In the genomic region with DNA sequence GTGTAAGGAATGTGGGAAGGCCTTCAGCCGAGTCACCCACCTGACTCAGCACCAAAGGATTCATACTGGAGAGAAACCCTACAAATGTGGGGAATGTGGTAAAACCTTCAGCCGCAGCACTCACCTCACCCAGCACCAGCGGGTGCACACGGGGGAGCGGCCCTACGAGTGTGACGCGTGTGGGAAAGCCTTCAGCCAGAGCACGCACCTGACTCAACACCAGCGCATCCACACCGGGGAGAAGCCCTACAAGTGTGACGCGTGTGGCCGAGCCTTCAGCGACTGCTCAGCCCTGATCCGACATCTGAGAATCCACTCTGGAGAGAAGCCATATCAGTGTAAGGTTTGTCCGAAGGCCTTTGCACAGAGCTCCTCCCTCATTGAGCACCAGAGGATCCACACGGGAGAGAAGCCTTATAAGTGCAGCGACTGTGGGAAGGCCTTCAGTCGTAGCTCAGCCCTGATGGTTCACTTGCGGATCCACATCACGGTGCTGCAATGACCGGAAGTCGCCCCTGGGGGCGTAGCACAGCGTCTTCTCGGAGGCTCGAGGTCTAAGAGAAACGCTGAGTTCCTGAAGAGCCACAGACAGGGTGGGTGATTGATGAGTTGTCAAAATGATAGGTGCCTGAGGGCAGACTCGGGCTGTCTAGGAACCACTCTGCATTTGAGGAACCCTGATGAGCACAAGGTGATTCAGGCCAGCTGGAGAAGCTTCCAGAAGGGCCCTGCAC, we compare ENCODE assay signal across 16 cellular contexts. TPM values are rescaled to one million over a fixed set of nuclear protein-coding genes. Genes with fewer than 3 reads are reported as not detected.
DNase-seq lines count a peak whose midpoint lies in the region; TF ChIP-seq lines count a peak whose summit lies in the region.
"Had no signal": no experiment of that assay in that cellular context is flagged by ENCODE, and none has a peak within 500 bp of the region (broad histone marks: within the 10 kb centered on the region; RNA-seq: fewer than 3 reads in every experiment).

No MANE protein-coding gene starts in this region.

- CTCF ChIA-PET in PC-9 (lab: Charles Lee) = no interaction called here

- H3F3A ChIP-seq in PC-9 (ENCODE audit: insufficient read depth, low read depth) = no peaks in the 10 kb centered on the region

- H3K9me3 ChIP-seq in PC-9 (ENCODE audit: insufficient read depth, low read depth) = no peaks in the 10 kb centered on the region
- H3K9me3 ChIP-seq: right atrium auricular region, SJCRH30 had no signal

- intact Hi-C loops in PC-9 (cut with micrococcal nuclease; ENCODE audit: unreplicated experiment) (no loop called here), lower leg skin (cut with DNase I; ENCODE audit: low total_unique reads) (no loop called here)

- TF ChIP-seq POLR2A in lower leg skin (IDR thresholded peaks at IDR 0.05) = no peak

- no peaks in the 10 kb centered on the region for H3K79me2 ChIP-seq in PC-9 (ENCODE audit: low read depth)

- peak in 1 of 2 experiments; percentile 40 for DNase-seq in PC-9
- DNase-seq in kidney tubule cell (ENCODE audit: low spot score) = peak; percentile 24
- no peak for DNase-seq in lower leg skin (ENCODE audit: low spot score in 2 of 2)
- DNase-seq in retina = no peak
- no peak for DNase-seq in stimulated activated CD4-positive, alpha-beta T cell treated with anti-CD3 and anti-CD28 coated beads, Interleukin-1b, Interleukin-23, amount 100 ng/mL, for 48 hours
- DNase-seq: activated CD8-positive, alpha-beta T cell treated with anti-CD3 and anti-CD28 coated beads, Interleukin-2, amount 10 ng/mL, durations not matched to agents 7 days and 5 days; anterior cingulate cortex; cortex of kidney; hippocampal formation; NCI-H1048; SJCRH30; stimulated activated CD4-positive, alpha-beta T cell treated with anti-CD3 and anti-CD28 coated beads, Interleukin-4, amount 100 ng/mL, for 1 hour had no signal

- no peaks in the 10 kb centered on the region for H4K20me1 ChIP-seq in PC-9 (ENCODE audit: insufficient read depth)

- no peaks in the 10 kb centered on the region for H3K9me2 ChIP-seq in PC-9 (ENCODE audit: insufficient read depth)

- BruUV-seq in PC-9 (replicated peaks; lab: Mats Ljungman, UMichigan) = no TSS peak

- H2AFZ ChIP-seq in PC-9 = no peak overlapping the region

- WGBS in lower leg skin, 2 donors = 76 to 77% methylated on average over 22 to 29 of the region's 30 CpGs

- TF ChIP-seq CTCF in GM12873 (IDR thresholded peaks at IDR 0.05; ENCODE audit: insufficient read depth, low read depth, low read length, missing control alignments) = peak; percentile 23
- peak; percentile 27; the same call in 1 of the 2 replicates for TF ChIP-seq CTCF in PC-9 (conservative IDR thresholded peaks at IDR 0.05)
- no peak for TF ChIP-seq CTCF in lower leg skin (IDR thresholded peaks at IDR 0.05)

- H3K4me1 ChIP-seq in PC-9 (replicated peaks; ENCODE audit: insufficient read depth) = no peaks in the 10 kb centered on the region
- H3K4me1 ChIP-seq: esophagus muscularis mucosa, right atrium auricular region, SJCRH30, tibial nerve had no signal

- H3K27me3 ChIP-seq in PC-9 (ENCODE audit: insufficient read depth, low read depth) = no peaks in the 10 kb centered on the region
- H3K27me3 ChIP-seq: right atrium auricular region, SJCRH30, tibial nerve had no signal

- POLR2A ChIA-PET in PC-9 (lab: Charles Lee; ENCODE audit: unreplicated experiment) = no interaction called here

- H3K4me3 ChIP-seq in PC-9 = no peak overlapping the region
- H3K4me3 ChIP-seq in lower leg skin (ENCODE audit: low read depth, poor library complexity, severe bottlenecking) = no peak overlapping the region
- H3K4me3 ChIP-seq: esophagus muscularis mucosa, right atrium auricular region, SJCRH30, tibial nerve had no signal

- H3K4me2 ChIP-seq in PC-9 = no peak overlapping the region

- no peak overlapping the region for H3K27ac ChIP-seq in PC-9
- H3K27ac ChIP-seq: esophagus muscularis mucosa, right atrium auricular region, SJCRH30, tibial nerve had no signal

- H3K36me3 ChIP-seq in PC-9 (ENCODE audit: low read depth) = no peaks in the 10 kb centered on the region

RNA-seq across cellular contexts. Expression of a gene that starts 12.2 kb away (rescaled TPM):
- total RNA-seq in PC-9 (2021) (0.08 TPM in 1 of 2 replicates, not detected in the other), lower leg skin (1 to 10 TPM; 4.8 to 7.7 (median 5.4) TPM)

RNA-seq across cellular contexts. Expression of a gene that starts 14.3 kb away (rescaled TPM):
- total RNA-seq in PC-9 (2021) = 2.5 and 4.5 TPM in 2 replicates
- 10 to 100 TPM in 2 of 4 donors, 1 to 10 TPM in 2; 4.8 to 16.8 (median 9.2) TPM for total RNA-seq in lower leg skin

RNA-seq across cellular contexts. Expression of a gene that starts 23.6 kb away (rescaled TPM):
- 7.2 and 8.6 TPM in 2 replicates for total RNA-seq in PC-9 (2021)
- 1 to 10 TPM; 1.4 to 3.1 (median 1.5) TPM for total RNA-seq in lower leg skin

RNA-seq across cellular contexts. Expression of a gene that starts 33.8 kb away (rescaled TPM):
- total RNA-seq in PC-9 (2021) = 19.4 and 21.3 TPM in 2 replicates
- total RNA-seq in lower leg skin = 10 to 100 TPM; 23.3 to 50.1 (median 33.4) TPM

RNA-seq across cellular contexts. Expression of a gene that starts 41.8 kb away (rescaled TPM):
- total RNA-seq in PC-9 (2021) = 3.3 and 4.1 TPM in 2 replicates
- 10 to 100 TPM in 2 of 4 donors, 1 to 10 TPM in 2; 4.7 to 12.0 (median 8.5) TPM for total RNA-seq in lower leg skin

Comparison
In these comparisons a context has a peak if more than half of its experiments do, and no peak if none do; other contexts are left out.
1. CTCF ChIP-seq: peak in GM12873 (single experiment) and PC-9 (single experiment); none in lower leg skin (0 of 3).